Comparison of ENCODE assay signal across 22 cellular contexts in the genomic region with DNA sequence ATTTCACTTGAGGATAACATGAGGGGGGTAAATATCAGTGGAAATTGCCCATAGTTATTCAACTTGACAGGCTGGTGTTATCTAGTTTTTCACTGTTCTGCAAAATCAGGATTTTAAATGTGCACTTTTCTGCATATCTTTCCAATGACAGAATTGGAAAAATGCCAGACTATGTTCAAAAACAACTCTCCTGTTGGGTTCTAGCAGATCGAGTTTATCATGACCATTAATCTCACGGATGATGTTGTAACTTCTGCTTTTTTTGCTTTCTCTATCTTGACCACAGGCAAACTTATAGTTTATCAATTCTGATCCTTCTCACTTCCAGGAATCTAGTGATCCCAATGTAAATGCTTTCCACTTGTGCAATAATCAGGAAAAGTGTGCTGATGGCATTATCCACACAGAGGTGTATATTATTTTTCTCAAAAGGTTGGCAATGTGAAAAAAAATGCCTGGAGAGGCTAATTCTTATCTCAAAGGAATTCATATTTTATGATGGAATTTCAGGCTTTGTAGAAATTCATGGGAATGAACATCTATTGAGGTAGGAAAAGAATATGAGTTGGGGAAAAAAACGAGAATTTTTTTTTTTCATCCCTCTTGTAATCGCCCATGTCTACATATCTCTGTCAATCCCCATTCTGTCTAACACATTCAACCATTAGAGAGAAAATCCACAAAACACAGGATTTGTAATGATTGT.
DNase-seq lines count a peak whose midpoint lies in the region; ATAC-seq, FAIRE-seq and TF ChIP-seq lines count a peak whose summit lies in the region.
"Had no signal": no experiment of that assay in that cellular context is flagged by ENCODE, and none has a peak within 500 bp of the region (broad histone marks: within the 10 kb centered on the region; RNA-seq: fewer than 3 reads in every experiment).

No MANE protein-coding gene starts in this region.

- DNase-seq in HTR-8/SVneo (ENCODE audit: insufficient read length, low spot score) (peak; percentile 45), PC-3 (peak; percentile 71), bronchial epithelial cell (ENCODE audit: low read depth) (peak; percentile 24), right lobe of liver (no peak), progenitor cell of endocrine pancreas (ENCODE audit: low spot score, unreplicated experiment) (no peak)
- DNase-seq: activated CD4-positive, alpha-beta T cell treated with anti-CD3 and anti-CD28 coated beads for 1 hour; activated naive CD8-positive, alpha-beta T cell treated with anti-CD3 and anti-CD28 coated beads for 36 hours; C1 segment of cervical spinal cord; cortex of kidney; KG1; NCI-H2029 treated with DMSO at 0.1 percent for 48 hours; NCI-H82; stimulated activated naive CD4-positive, alpha-beta T cell treated with Interleukin-2 at 50 U/mL for 16 hours had no signal

- TF ChIP-seq CTCF in PC-3 (conservative IDR thresholded peaks at IDR 0.05; ENCODE audit: low read depth, low read length), result no peak
- TF ChIP-seq CTCF in bronchial epithelial cell (IDR thresholded peaks at IDR 0.05; ENCODE audit: insufficient read depth, low read length, severe bottlenecking), result no peak
- TF ChIP-seq CTCF in nephron (IDR thresholded peaks at IDR 0.05; ENCODE audit: unreplicated experiment in 3 of 3), result no peak
- no peak for TF ChIP-seq CTCF in right lobe of liver (IDR thresholded peaks at IDR 0.05)
- no peak for TF ChIP-seq CTCF in progenitor cell of endocrine pancreas (IDR thresholded peaks at IDR 0.05; ENCODE audit: unreplicated experiment)

- H4K20me1 ChIP-seq in PC-3 (ENCODE audit: low read length), result no peaks in the 10 kb centered on the region

- peak overlapping the region; percentile 23 to 88 (median 37) for H3K27ac Mint-ChIP-seq in nephron
- H3K27ac Mint-ChIP-seq in progenitor cell of endocrine pancreas, result no peak overlapping the region
- H3K27ac Mint-ChIP-seq: activated naive CD8-positive, alpha-beta T cell treated with anti-CD3 and anti-CD28 coated beads for 36 hours; GM23338 had no signal

- intact Hi-C loops in PC-3 (cut with micrococcal nuclease), result no loop called here
- intact Hi-C loops in right lobe of liver (cut with DNase I), result no loop called here

- WGBS in right lobe of liver (ENCODE audit: insufficient coverage, low coverage, low lambda C conversion rate, missing lambda C conversion rate), result 39% methylated on average over 4 of the region's 4 CpGs

- H3K27ac ChIP-seq in PC-3 (ENCODE audit: low read length) (no peak overlapping the region), right lobe of liver (no peak overlapping the region)
- H3K27ac ChIP-seq: esophagus muscularis mucosa, skin epidermis had no signal

- H3K36me3 ChIP-seq in PC-3 (ENCODE audit: low read depth, low read length) (no peaks in the 10 kb centered on the region), bronchial epithelial cell (ENCODE audit: control insufficient read depth, insufficient read depth, low read length) (no peaks in the 10 kb centered on the region), right lobe of liver (no peaks in the 10 kb centered on the region)
- H3K36me3 ChIP-seq: esophagus muscularis mucosa had no signal

- CTCF ChIA-PET in PC-3 (lab: Charles Lee), result no interaction called here

- H3K9ac ChIP-seq in PC-3 (ENCODE audit: low read length), result no peak overlapping the region

- H3K4me3 ChIP-seq in PC-3 (ENCODE audit: low read length), result no peak overlapping the region
- no peak overlapping the region for H3K4me3 ChIP-seq in bronchial epithelial cell (ENCODE audit: low read depth, low read length)
- no peak overlapping the region for H3K4me3 ChIP-seq in right lobe of liver
- H3K4me3 ChIP-seq: esophagus muscularis mucosa, GM23338, lung, skin epidermis had no signal

- BruUV-seq in PC-3 (replicated peaks; lab: Mats Ljungman, UMichigan), result no TSS peak

- TF ChIP-seq POLR2A in right lobe of liver (IDR thresholded peaks at IDR 0.05), result no peak

- no peaks in the 10 kb centered on the region for H3K27me3 ChIP-seq in PC-3 (ENCODE audit: low read length)
- no peaks in the 10 kb centered on the region for H3K27me3 ChIP-seq in bronchial epithelial cell (ENCODE audit: control insufficient read depth, insufficient read depth, low read length)
- no peaks in the 10 kb centered on the region for H3K27me3 ChIP-seq in right lobe of liver
- H3K27me3 ChIP-seq: esophagus muscularis mucosa had no signal

- H3K4me1 ChIP-seq in PC-3 (ENCODE audit: insufficient read depth, low read length), result peaks cover 32% of the 10 kb centered on the region
- no peaks in the 10 kb centered on the region for H3K4me1 ChIP-seq in right lobe of liver

- peaks cover 7% of the 10 kb centered on the region for H3F3A ChIP-seq in PC-3 (ENCODE audit: low read length, unreplicated experiment)

- no peak overlapping the region for H3K4me3 Mint-ChIP-seq in nephron
- no peak overlapping the region for H3K4me3 Mint-ChIP-seq in progenitor cell of endocrine pancreas (ENCODE audit: low read depth)
- H3K4me3 Mint-ChIP-seq: activated naive CD8-positive, alpha-beta T cell treated with anti-CD3 and anti-CD28 coated beads for 36 hours; GM23338 had no signal

- H3K27me3 Mint-ChIP-seq in nephron (ENCODE audit: low read depth) (peaks cover 5% of the 10 kb centered on the region), progenitor cell of endocrine pancreas (no peaks in the 10 kb centered on the region)
- H3K27me3 Mint-ChIP-seq: activated naive CD8-positive, alpha-beta T cell treated with anti-CD3 and anti-CD28 coated beads for 36 hours had no signal

- no peak for ATAC-seq in PC-3
- ATAC-seq in right lobe of liver, result no peak
- ATAC-seq in GM21576 (IDR thresholded peaks at IDR 0.05; ENCODE audit: unreplicated experiment), result no peak
- no peak for ATAC-seq in HG03039 (IDR thresholded peaks at IDR 0.05; ENCODE audit: unreplicated experiment)
- ATAC-seq: GM23338 had no signal

- no peak overlapping the region for H2AFZ ChIP-seq in PC-3 (ENCODE audit: low read length)

- POLR2A ChIA-PET in PC-3 (lab: Charles Lee; ENCODE audit: unreplicated experiment), result no interaction called here

- H3K9me3 Mint-ChIP-seq in nephron, result no peaks in the 10 kb centered on the region
- no peaks in the 10 kb centered on the region for H3K9me3 Mint-ChIP-seq in progenitor cell of endocrine pancreas (ENCODE audit: low read depth)
- H3K9me3 Mint-ChIP-seq: activated naive CD8-positive, alpha-beta T cell treated with anti-CD3 and anti-CD28 coated beads for 36 hours; GM23338 had no signal

- peak; percentile 84 for FAIRE-seq in HTR-8/SVneo (lab: Jason Lieb, UNC)
- FAIRE-seq in bronchial epithelial cell (lab: Jason Lieb, UNC), result no peak
- FAIRE-seq: G401.6, GM18507 had no signal

- no peaks in the 10 kb centered on the region for H3K36me3 Mint-ChIP-seq in nephron (ENCODE audit: low read depth)
- H3K36me3 Mint-ChIP-seq in progenitor cell of endocrine pancreas (ENCODE audit: insufficient read depth), result no peaks in the 10 kb centered on the region
- H3K36me3 Mint-ChIP-seq: activated naive CD8-positive, alpha-beta T cell treated with anti-CD3 and anti-CD28 coated beads for 36 hours had no signal

- no peaks in the 10 kb centered on the region for H3K79me2 ChIP-seq in PC-3 (ENCODE audit: low read length)

- no peaks in the 10 kb centered on the region for H3K9me2 ChIP-seq in PC-3 (replicated peaks; ENCODE audit: low read length)

- H3K9me3 ChIP-seq in PC-3 (ENCODE audit: low read length), result no peaks in the 10 kb centered on the region
- H3K9me3 ChIP-seq in right lobe of liver, result no peaks in the 10 kb centered on the region
- H3K9me3 ChIP-seq: esophagus muscularis mucosa had no signal

- H3K4me2 ChIP-seq in PC-3 (ENCODE audit: low read length), result peak overlapping the region; percentile 27
- H3K4me2 ChIP-seq: GM23338 had no signal

- H3K4me1 Mint-ChIP-seq in nephron (peaks cover 63% of the 10 kb centered on the region), progenitor cell of endocrine pancreas (ENCODE audit: low read depth) (peaks cover 7% of the 10 kb centered on the region)
- H3K4me1 Mint-ChIP-seq: activated naive CD8-positive, alpha-beta T cell treated with anti-CD3 and anti-CD28 coated beads for 36 hours had no signal

Comparison
In these comparisons a context has a peak if more than half of its experiments do, and no peak if none do; other contexts are left out.
1. DNase-seq: peak in HTR-8/SVneo (single experiment), PC-3 (single experiment) and bronchial epithelial cell (single experiment); none in right lobe of liver (0 of 3) and progenitor cell of endocrine pancreas (single experiment).